In the genomic region with DNA sequence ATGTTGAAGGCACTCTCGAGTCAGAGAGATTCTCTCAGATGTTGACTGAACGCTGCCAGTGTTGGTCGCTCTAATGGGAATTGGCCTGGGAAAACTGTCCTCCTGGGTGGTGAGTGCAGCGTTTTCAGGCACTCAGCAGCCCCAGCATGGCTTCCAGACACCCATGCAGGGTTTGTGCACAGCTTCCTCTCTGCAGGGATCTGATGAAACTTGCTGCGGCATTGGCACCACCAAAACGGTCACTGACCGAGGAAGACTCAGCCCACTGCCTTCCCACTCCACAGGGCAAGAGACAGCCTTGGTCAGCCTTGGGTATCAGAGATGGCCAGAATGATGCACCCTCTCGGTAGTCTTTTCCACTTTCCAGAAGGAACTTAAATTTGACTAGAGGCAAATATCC, we compare ENCODE assay signal across 1 cellular context.
TF ChIP-seq lines count a peak whose summit lies in the region.

No MANE protein-coding gene starts in this region.

TF ChIP-seq in GM23338, 12 proteins besides CTCF, POLR2A, EP300 and RAD21 (continued from another document):
- TF ChIP-seq REST (IDR thresholded peaks at IDR 0.05; ENCODE audit: unreplicated experiment) (no peak), POLR2AphosphoS5 (IDR thresholded peaks at IDR 0.05; ENCODE audit: low read depth) (no peak), NANOG (IDR thresholded peaks at IDR 0.05; ENCODE audit: borderline replicate concordance) (no peak), ZNF114 (CRISPR knock-in tag; IDR thresholded peaks at IDR 0.05) (no peak), JUNB (IDR thresholded peaks at IDR 0.05; ENCODE audit: unreplicated experiment) (no peak), STAT1 (IDR thresholded peaks at IDR 0.05; ENCODE audit: unreplicated experiment) (no peak)
- TF ChIP-seq, protein P1, sequence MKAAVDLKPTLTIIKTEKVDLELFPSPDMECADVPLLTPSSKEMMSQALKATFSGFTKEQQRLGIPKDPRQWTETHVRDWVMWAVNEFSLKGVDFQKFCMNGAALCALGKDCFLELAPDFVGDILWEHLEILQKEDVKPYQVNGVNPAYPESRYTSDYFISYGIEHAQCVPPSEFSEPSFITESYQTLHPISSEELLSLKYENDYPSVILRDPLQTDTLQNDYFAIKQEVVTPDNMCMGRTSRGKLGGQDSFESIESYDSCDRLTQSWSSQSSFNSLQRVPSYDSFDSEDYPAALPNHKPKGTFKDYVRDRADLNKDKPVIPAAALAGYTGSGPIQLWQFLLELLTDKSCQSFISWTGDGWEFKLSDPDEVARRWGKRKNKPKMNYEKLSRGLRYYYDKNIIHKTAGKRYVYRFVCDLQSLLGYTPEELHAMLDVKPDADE (IDR thresholded peaks at IDR 0.05) = no peak
